In genomic region chr18:48546411-48546810, GRCh38 we compare ENCODE assay signal across 1 cellular context.
TF ChIP-seq lines count a peak whose summit lies in the region.

No MANE protein-coding gene starts in this region.

TF ChIP-seq in endothelial cell of umbilical vein, 7 proteins besides CTCF, POLR2A, EP300 and RAD21:
- TF ChIP-seq FOS (IDR thresholded peaks at IDR 0.05; ENCODE audit: borderline replicate concordance, insufficient read depth, low read length) (no peak), MYC (IDR thresholded peaks at IDR 0.05; ENCODE audit: low read depth, low read length) (no peak), JUN (IDR thresholded peaks at IDR 0.05; ENCODE audit: borderline replicate concordance, insufficient read depth, insufficient read length, low read depth) (no peak), GATA2 (IDR thresholded peaks at IDR 0.05; ENCODE audit: insufficient read depth, insufficient read length, low read depth, low read length) (no peak), POLR2AphosphoS5 (IDR thresholded peaks at IDR 0.05; ENCODE audit: insufficient read depth, low read depth, low read length) (no peak), MAX (IDR thresholded peaks at IDR 0.05; ENCODE audit: insufficient read depth, insufficient read length) (no peak), EZH2 (IDR thresholded peaks at IDR 0.05; ENCODE audit: borderline replicate concordance, low read depth, low read length, severe bottlenecking) (no peak)
